Comparison of ENCODE assay signal across 25 cellular contexts in genomic region chr9:112409758-112410157, GRCh38.
"Had no signal": no experiment of that assay in that cellular context is flagged by ENCODE, and none has a peak within 500 bp of the region (broad histone marks: within the 10 kb centered on the region; RNA-seq: fewer than 3 reads in every experiment).

No MANE protein-coding gene starts in this region.

- H3K9me3 ChIP-seq: SJSA1 had no signal

- H3K4me1 Mint-ChIP-seq: IgD-negative memory B cell had no signal

- H3K4me2 ChIP-seq: KMS-11 had no signal

- FAIRE-seq: HTR-8/SVneo, K562, RCC 7860 had no signal

- H3K4me3 Mint-ChIP-seq: IgD-negative memory B cell had no signal

- H3K9me3 Mint-ChIP-seq: IgD-negative memory B cell had no signal

- H3K9ac ChIP-seq: KMS-11 had no signal

- H3K27me3 ChIP-seq: SJSA1 had no signal

- DNase-seq: Kasumi-1, MM.1S, NCI-H1048, NCI-H1105, NCI-H1417, NCI-H1436 treated with DMSO at 0.1 percent for 48 hours, NCI-H1694, NCI-H187 treated with DMSO at 0.1 percent for 48 hours, NCI-H2029 treated with DMSO at 0.1 percent for 48 hours, NCI-H2171 treated with DMSO at 0.1 percent for 48 hours, NCI-H345, NCI-H446 treated with DMSO at 0.1 percent for 48 hours, NCI-H510A treated with DMSO at 0.1 percent for 48 hours, NCI-H69, NCI-H774, Right ventricle myocardium superior, RPMI8226, SIG-M5 had no signal

- ATAC-seq: K562 had no signal

- H3K4me1 ChIP-seq: SJSA1 had no signal

- H3K27ac Mint-ChIP-seq: IgD-negative memory B cell had no signal

- H3K27me3 Mint-ChIP-seq: IgD-negative memory B cell had no signal

- H3K27ac ChIP-seq: KMS-11, SJSA1, SK-N-MC had no signal

- H3K4me3 ChIP-seq: K562, SJSA1, SK-N-MC had no signal
